Comparison of ENCODE assay signal across 13 cellular contexts in the genomic region with DNA sequence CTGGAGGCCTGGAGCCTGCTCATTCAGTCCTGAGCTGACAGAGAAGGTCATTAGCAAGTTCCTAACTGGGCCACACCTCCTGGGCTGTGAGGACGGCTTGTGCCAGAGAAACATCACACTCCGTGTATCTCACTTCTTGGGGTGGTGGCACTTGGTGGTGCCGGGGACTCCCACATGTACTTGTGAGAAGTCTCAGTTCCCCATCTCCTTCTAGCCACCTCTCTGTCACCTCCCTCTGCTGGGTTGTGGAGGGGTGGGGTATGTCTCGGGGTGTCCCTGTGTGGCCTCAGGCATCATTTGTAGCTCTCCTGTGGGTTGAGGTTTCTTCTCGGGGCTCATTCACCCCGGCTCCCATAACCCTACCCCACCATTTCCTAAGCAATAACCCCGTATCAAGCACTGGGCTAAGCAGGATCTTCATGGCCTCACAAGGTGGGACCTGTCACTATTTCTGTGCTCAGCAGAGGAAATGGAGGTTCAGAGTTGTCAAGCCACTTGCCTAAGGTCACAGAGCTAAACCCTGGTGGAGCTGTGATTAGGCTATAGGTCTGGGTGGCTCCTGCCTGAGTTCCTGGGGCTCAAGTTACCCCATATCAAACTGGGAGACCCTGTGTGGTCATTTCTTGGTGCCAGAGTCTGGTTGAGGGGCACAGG.
DNase-seq lines count a peak whose midpoint lies in the region; ATAC-seq, FAIRE-seq and TF ChIP-seq lines count a peak whose summit lies in the region.
"Had no signal": no experiment of that assay in that cellular context is flagged by ENCODE, and none has a peak within 500 bp of the region (broad histone marks: within the 10 kb centered on the region; RNA-seq: fewer than 3 reads in every experiment).

No MANE protein-coding gene starts in this region.

- TF ChIP-seq CTCF in kidney (IDR thresholded peaks at IDR 0.05; ENCODE audit: borderline replicate concordance, extremely low read depth, insufficient read depth): no peak

- peaks cover 5% of the 10 kb centered on the region for H3K4me1 Mint-ChIP-seq in stimulated activated effector memory CD8-positive, alpha-beta T cell treated with anti-CD3 and anti-CD28 coated beads, Interleukin-12 subunit alpha, Interleukin-12 subunit beta, amount 100 ng/mL, for 72 hours

- no peaks in the 10 kb centered on the region for H3K9me3 ChIP-seq in kidney (ENCODE audit: control insufficient read depth in 1 of 2, low read length in 2 of 2)
- H3K9me3 ChIP-seq: tibial nerve had no signal

- peaks cover 0 to 5% of the 10 kb centered on the region in 2 donors for H3K4me1 ChIP-seq in kidney (ENCODE audit: control insufficient read depth in 1 of 2, insufficient read depth in 1 of 2, low read depth in 1 of 2, low read length in 2 of 2)

- no peak overlapping the region for H3K27ac ChIP-seq in kidney (ENCODE audit: low read depth in 2 of 2, low read length in 2 of 2)
- H3K27ac ChIP-seq: dorsolateral prefrontal cortex, tibial nerve had no signal

- no peak overlapping the region for H3K4me3 ChIP-seq in kidney (ENCODE audit: low read length in 2 of 2)
- H3K4me3 ChIP-seq: dorsolateral prefrontal cortex, tibial nerve had no signal

- no peak overlapping the region for H3K9ac ChIP-seq in kidney (ENCODE audit: low read length in 2 of 2)

- H3K4me3 Mint-ChIP-seq in stimulated activated effector memory CD8-positive, alpha-beta T cell treated with anti-CD3 and anti-CD28 coated beads, Interleukin-12 subunit alpha, Interleukin-12 subunit beta, amount 100 ng/mL, for 72 hours: no peak overlapping the region

- FAIRE-seq in kidney (lab: Jason Lieb, UNC): no peak

- no peaks in the 10 kb centered on the region for H3K9me3 Mint-ChIP-seq in stimulated activated effector memory CD8-positive, alpha-beta T cell treated with anti-CD3 and anti-CD28 coated beads, Interleukin-12 subunit alpha, Interleukin-12 subunit beta, amount 100 ng/mL, for 72 hours

- H3K36me3 ChIP-seq in kidney (ENCODE audit: control insufficient read depth in 1 of 2, insufficient read depth in 2 of 2, low read length in 2 of 2): no peaks in the 10 kb centered on the region
- H3K36me3 ChIP-seq: tibial nerve had no signal

- no peak for DNase-seq in stimulated activated effector memory CD8-positive, alpha-beta T cell treated with anti-CD3 and anti-CD28 coated beads, Interleukin-12 subunit alpha, Interleukin-12 subunit beta, amount 100 ng/mL, for 72 hours (ENCODE audit: low spot score in 2 of 2)
- no peak for DNase-seq in head of caudate nucleus
- DNase-seq in kidney: no peak
- no peak for DNase-seq in sciatic nerve (ENCODE audit: low spot score)
- DNase-seq in T1000 (lab: John Stamatoyannopoulos, UW): no peak
- DNase-seq: activated gamma-delta T cell treated with Interleukin-2 at 50 U/mL for 16 hours, DMS79 treated with DMSO at 0.1 percent for 48 hours, dorsolateral prefrontal cortex, MV-4-11 had no signal

- no peaks in the 10 kb centered on the region for H3K36me3 Mint-ChIP-seq in stimulated activated effector memory CD8-positive, alpha-beta T cell treated with anti-CD3 and anti-CD28 coated beads, Interleukin-12 subunit alpha, Interleukin-12 subunit beta, amount 100 ng/mL, for 72 hours

- peak overlapping the region; percentile 80 for H3K27ac Mint-ChIP-seq in stimulated activated effector memory CD8-positive, alpha-beta T cell treated with anti-CD3 and anti-CD28 coated beads, Interleukin-12 subunit alpha, Interleukin-12 subunit beta, amount 100 ng/mL, for 72 hours

- intact Hi-C loops in head of caudate nucleus (cut with DNase I): no loop called here
- intact Hi-C loops in kidney (cut with DNase I): no loop called here
- intact Hi-C loops in sciatic nerve (cut with DNase I): no loop called here

- ATAC-seq in GM19043 (IDR thresholded peaks at IDR 0.05; ENCODE audit: low read depth, unreplicated experiment): peak; percentile 75
- peak; percentile 67 for ATAC-seq in HG02571 (IDR thresholded peaks at IDR 0.05; ENCODE audit: unreplicated experiment)
- ATAC-seq in HG03442 (IDR thresholded peaks at IDR 0.05; ENCODE audit: unreplicated experiment): peak; percentile 85
- ATAC-seq in stimulated activated effector memory CD8-positive, alpha-beta T cell treated with anti-CD3 and anti-CD28 coated beads, Interleukin-12 subunit alpha, Interleukin-12 subunit beta, amount 100 ng/mL, for 72 hours: peak; percentile 56
- no peak for ATAC-seq in sciatic nerve
